16 cellular contexts compared by ENCODE assay signal in the genomic region with DNA sequence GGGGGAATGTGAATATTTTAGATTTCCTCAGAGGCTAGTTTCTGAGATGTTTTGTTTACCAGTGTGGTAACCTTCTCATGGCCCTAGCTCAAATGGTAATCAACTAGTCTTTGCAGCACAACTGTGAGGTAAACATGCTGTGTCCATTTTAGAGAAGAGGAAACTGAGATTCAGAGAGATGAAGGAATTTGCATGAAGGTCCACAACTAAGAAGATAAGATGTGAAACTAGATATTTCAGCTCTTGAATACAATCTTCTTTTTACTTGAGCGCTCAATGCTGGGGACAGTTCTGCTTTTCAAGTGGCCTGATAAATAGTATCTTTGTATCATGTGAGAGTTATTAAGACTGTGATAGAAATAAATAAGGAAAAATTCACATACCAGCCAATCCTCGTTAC.
DNase-seq lines count a peak whose midpoint lies in the region; ATAC-seq and TF ChIP-seq lines count a peak whose summit lies in the region.
"Had no signal": no experiment of that assay in that cellular context is flagged by ENCODE, and none has a peak within 500 bp of the region (broad histone marks: within the 10 kb centered on the region; RNA-seq: fewer than 3 reads in every experiment).

No MANE protein-coding gene starts in this region.

- H3F3A ChIP-seq in SU-DHL-6 (ENCODE audit: insufficient read depth): peaks cover 5% of the 10 kb centered on the region; the same call in 1 of the 2 replicates

- no peak for TF ChIP-seq CTCF in SU-DHL-6 (IDR thresholded peaks at IDR 0.05; ENCODE audit: insufficient read depth, low read length, poor library complexity, severe bottlenecking)
- no peak for TF ChIP-seq CTCF in psoas muscle (IDR thresholded peaks at IDR 0.05)

- no peaks in the 10 kb centered on the region for H3K27me3 ChIP-seq in SU-DHL-6 (ENCODE audit: low read length)
- H3K27me3 ChIP-seq in psoas muscle (ENCODE audit: insufficient read depth in 3 of 3, low read length in 2 of 3): peaks cover 0 to 4% (median 0%) of the 10 kb centered on the region in 3 donors
- H3K27me3 ChIP-seq: testis had no signal

- WGBS in psoas muscle, 3 donors: 92 to 99% (median 94%) methylated on average over 2 of the region's 2 CpGs

- intact Hi-C loops in head of caudate nucleus (cut with DNase I): no loop called here
- intact Hi-C loops in psoas muscle (cut with DNase I): no loop called here

- DNase-seq in activated CD4-positive, CD25-positive, alpha-beta regulatory T cell (lab: John Stamatoyannopoulos, UW): no peak
- DNase-seq in head of caudate nucleus (no peak), psoas muscle (no peak)
- no peak for DNase-seq in stimulated activated CD4-positive, alpha-beta T cell treated with anti-CD3 and anti-CD28 coated beads, Interleukin-4, amount 100 ng/mL, for 1 hour
- DNase-seq: activated CD4-positive, alpha-beta T cell treated with anti-CD3 and anti-CD28 coated beads, Interleukin-2, amount 50 U/mL, for 1 hour; DND-41; lower lobe of right lung; MV-4-11; NCI-H2227 treated with DMSO at 0.1 percent for 48 hours; testis had no signal

- H3K36me3 ChIP-seq in SU-DHL-6 (ENCODE audit: low read length) (no peaks in the 10 kb centered on the region), psoas muscle (ENCODE audit: insufficient read depth in 1 of 2, low read depth in 1 of 2) (no peaks in the 10 kb centered on the region)
- H3K36me3 ChIP-seq: lower lobe of right lung had no signal

- H3K4me2 ChIP-seq in SU-DHL-6 (ENCODE audit: low read depth, low read length, poor library complexity, severe bottlenecking): peak overlapping the region; percentile 15

- no peak overlapping the region for H2AFZ ChIP-seq in SU-DHL-6 (ENCODE audit: low read depth, low read length, severe bottlenecking)

- peaks cover 17% of the 10 kb centered on the region; the same call in 1 of the 2 replicates for H4K20me1 ChIP-seq in SU-DHL-6 (ENCODE audit: low read depth, low read length)

- H3K4me3 ChIP-seq in SU-DHL-6 (ENCODE audit: insufficient read depth, low read length, poor library complexity, severe bottlenecking) (no peak overlapping the region), psoas muscle (no peak overlapping the region)
- H3K4me3 ChIP-seq: lower lobe of right lung, skin epidermis, testis had no signal

- H3K9me3 ChIP-seq in SU-DHL-6 (ENCODE audit: insufficient read depth, low read length): no peaks in the 10 kb centered on the region
- no peaks in the 10 kb centered on the region for H3K9me3 ChIP-seq in psoas muscle
- H3K9me3 ChIP-seq: lower lobe of right lung, testis had no signal

- H3K9ac ChIP-seq in SU-DHL-6 (ENCODE audit: low read length): no peak overlapping the region

- ATAC-seq in GM18858 (IDR thresholded peaks at IDR 0.05; ENCODE audit: unreplicated experiment) (peak; percentile 30), GM21447 (IDR thresholded peaks at IDR 0.05; ENCODE audit: unreplicated experiment) (peak; percentile 70), HG03025 (IDR thresholded peaks at IDR 0.05; ENCODE audit: low FRiP score, unreplicated experiment) (peak; percentile 69), psoas muscle (no peak)
- ATAC-seq: activated T-helper 17 cell treated with anti-CD3 and anti-CD28 coated beads, Interleukin-2, amount 50 U/mL, for 72 hours; lower lobe of right lung had no signal

- H3K79me2 ChIP-seq in SU-DHL-6 (ENCODE audit: insufficient read depth, low read length): peaks cover 32% of the 10 kb centered on the region

- no peaks in the 10 kb centered on the region for H3K9me2 ChIP-seq in SU-DHL-6 (replicated peaks; ENCODE audit: insufficient read depth, low read length)

- H3K4me1 ChIP-seq in psoas muscle: peaks cover 5% of the 10 kb centered on the region
- H3K4me1 ChIP-seq: lower lobe of right lung, testis had no signal

- H3K27ac ChIP-seq in SU-DHL-6 (ENCODE audit: low read depth, low read length) (no peak overlapping the region), psoas muscle (no peak overlapping the region)
- H3K27ac ChIP-seq: lower lobe of right lung, skin epidermis, testis had no signal

Comparison
In these comparisons a context has a peak if more than half of its experiments do, and no peak if none do; other contexts are left out.
1. ATAC-seq: peak in GM18858 (single experiment), GM21447 (single experiment) and HG03025 (single experiment); none in psoas muscle (0 of 4).